Comparison of ENCODE assay signal across 25 cellular contexts in the genomic region with DNA sequence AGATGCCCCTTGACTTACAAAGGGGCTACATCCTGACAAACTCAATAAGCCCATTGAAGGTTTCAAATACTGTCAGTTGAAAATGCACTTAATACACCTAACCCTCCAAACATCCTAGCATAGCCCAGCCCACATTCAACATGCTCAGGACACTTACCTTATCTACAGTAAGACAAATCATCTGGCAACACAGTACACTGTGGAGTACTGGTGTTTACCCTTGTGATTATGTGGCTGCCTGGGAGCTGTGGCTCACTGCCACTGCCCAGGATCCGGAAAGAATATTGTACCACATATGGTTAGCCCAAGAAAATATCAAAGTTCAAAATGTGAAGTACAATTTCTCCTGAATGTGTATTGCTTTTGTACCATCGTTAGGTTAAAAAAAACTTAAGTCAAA.
"Had no signal": no experiment of that assay in that cellular context is flagged by ENCODE, and none has a peak within 500 bp of the region (broad histone marks: within the 10 kb centered on the region; RNA-seq: fewer than 3 reads in every experiment).

No MANE protein-coding gene starts in this region.

- H3K9me3 ChIP-seq: MG63 had no signal

- H3K36me3 ChIP-seq: MG63, WERI-Rb-1 had no signal

- DNase-seq: activated CD4-positive, alpha-beta memory T cell treated with anti-CD3 and anti-CD28 coated beads, Interleukin-2, amount 10 ng/mL, durations not matched to agents 7 days and 5 days; activated CD4-positive, alpha-beta T cell treated with anti-CD3 and anti-CD28 coated beads for 36 hours; activated CD4-positive, alpha-beta T cell treated with anti-CD3 and anti-CD28 coated beads, Interleukin-2, amount 50 U/mL, for 1 hour; activated CD8-positive, alpha-beta memory T cell treated with anti-CD3 and anti-CD28 coated beads, Interleukin-2, amount 50 U/mL, for 4 hours; activated gamma-delta T cell treated with Interleukin-2 at 50 U/mL for 16 hours; activated naive CD4-positive, alpha-beta T cell treated with anti-CD3 and anti-CD28 coated beads, Interleukin-2, amount 10 ng/mL, durations not matched to agents 7 days and 5 days; activated naive CD8-positive, alpha-beta T cell treated with anti-CD3 and anti-CD28 coated beads for 36 hours; activated T-cell treated with anti-CD3 and anti-CD28 coated beads, Interleukin-2, amount 50 U/mL, for 72 hours; central memory CD4-positive, alpha-beta T cell; MG63; MV-4-11; NCI-H1092 treated with DMSO at 0.1 percent for 48 hours; NCI-H1417 treated with DMSO at 0.1 percent for 48 hours; NCI-H1694; NCI-H2029; NCI-H2107; NCI-H510A treated with DMSO at 0.1 percent for 48 hours; NCI-H69; PC-9; T-cell; T-helper 2 cell; T1000; WERI-Rb-1 had no signal

- H3K4me3 ChIP-seq: MG63, PC-9, SK-N-MC had no signal

- ATAC-seq: activated CD4-positive, alpha-beta T cell treated with anti-CD3 and anti-CD28 coated beads for 36 hours; activated T-cell treated with anti-CD3 and anti-CD28 coated beads, Interleukin-2, amount 50 U/mL, for 72 hours; T-cell had no signal

- H3K27ac ChIP-seq: KMS-11, PC-9, SK-N-MC, WERI-Rb-1 had no signal

- H3K27me3 ChIP-seq: MG63 had no signal
